In the genomic region with DNA sequence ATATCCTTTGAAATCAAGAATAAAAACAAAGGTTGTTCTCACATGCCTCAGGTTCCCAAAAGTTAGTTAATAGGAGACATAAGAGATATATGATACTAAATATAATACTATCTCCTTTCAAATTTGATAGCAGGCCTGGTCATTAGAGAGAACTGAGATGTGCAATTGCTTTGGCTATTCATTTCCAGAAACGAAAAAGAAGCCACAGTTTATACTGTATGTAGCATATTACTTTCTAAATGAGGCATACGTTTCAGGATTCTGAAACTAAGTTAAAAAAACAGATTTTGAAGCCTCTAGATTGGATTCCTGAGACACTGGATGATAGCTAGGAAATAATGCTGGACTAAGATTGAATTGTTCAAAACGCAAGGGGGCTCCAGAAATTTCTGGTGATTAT, we compare ENCODE assay signal across 13 cellular contexts. TPM values are rescaled to one million over a fixed set of nuclear protein-coding genes. Genes with fewer than 3 reads are reported as not detected.
A peak's percentile ranks its signal among the peaks of the same experiment; 100 is the strongest.
DNase-seq lines count a peak whose midpoint lies in the region; ATAC-seq, FAIRE-seq and TF ChIP-seq lines count a peak whose summit lies in the region.
"Had no signal": no experiment of that assay in that cellular context is flagged by ENCODE, and none has a peak within 500 bp of the region (broad histone marks: within the 10 kb centered on the region; RNA-seq: fewer than 3 reads in every experiment).

No MANE protein-coding gene starts in this region.

- H3K27me3 ChIP-seq in CD8-positive, alpha-beta T cell (ENCODE audit: insufficient read depth, low read length): no peaks in the 10 kb centered on the region

- H3K27me3 Mint-ChIP-seq in activated CD8-positive, alpha-beta memory T cell treated with anti-CD3 and anti-CD28 coated beads, Interleukin-2, amount 10 ng/mL, durations not matched to agents 7 days and 5 days: peaks cover 22% of the 10 kb centered on the region
- H3K27me3 Mint-ChIP-seq in CD8-positive, alpha-beta T cell (ENCODE audit: low read depth): no peaks in the 10 kb centered on the region

- POLR2A ChIA-PET in CD8-positive, alpha-beta T cell (lab: Charles Lee): no interaction called here

- CTCF ChIA-PET in activated CD8-positive, alpha-beta memory T cell treated with anti-CD3 and anti-CD28 coated beads, Interleukin-2, amount 10 ng/mL, durations not matched to agents 7 days and 5 days (lab: Charles Lee): no interaction called here
- CTCF ChIA-PET in CD8-positive, alpha-beta T cell (lab: Charles Lee): no interaction called here

- peak; percentile 53 for ATAC-seq in activated CD8-positive, alpha-beta memory T cell treated with anti-CD3 and anti-CD28 coated beads, Interleukin-2, amount 10 ng/mL, durations not matched to agents 7 days and 5 days
- ATAC-seq in HG02571 (IDR thresholded peaks at IDR 0.05; ENCODE audit: unreplicated experiment) (peak; percentile 78), HG03342 (IDR thresholded peaks at IDR 0.05; ENCODE audit: unreplicated experiment) (peak; percentile 77)
- no peak for ATAC-seq in CD8-positive, alpha-beta T cell

- no peak for DNase-seq in activated CD8-positive, alpha-beta memory T cell treated with anti-CD3 and anti-CD28 coated beads, Interleukin-2, amount 10 ng/mL, durations not matched to agents 7 days and 5 days
- no peak for DNase-seq in activated CD8-positive, alpha-beta memory T cell treated with anti-CD3 and anti-CD28 coated beads for 24 hours
- DNase-seq in activated gamma-delta T cell (lab: John Stamatoyannopoulos, UW) (no peak), D721Med (ENCODE audit: insufficient read length, low spot score) (no peak), NCI-H82 (lab: John Stamatoyannopoulos, UW) (no peak)
- DNase-seq in CD8-positive, alpha-beta T cell: no peak
- DNase-seq: anterior cingulate cortex, DMS79, H9 had no signal

- no peak overlapping the region for H3K4me3 ChIP-seq in CD8-positive, alpha-beta T cell (ENCODE audit: low read depth, low read length)

- intact Hi-C loops in CD8-positive, alpha-beta T cell (cut with DNase I, micrococcal nuclease): no loop called here

- no peaks in the 10 kb centered on the region for H3K36me3 ChIP-seq in CD8-positive, alpha-beta T cell (ENCODE audit: insufficient read depth, low read length)

- no peak overlapping the region for H3K27ac Mint-ChIP-seq in activated CD8-positive, alpha-beta memory T cell treated with anti-CD3 and anti-CD28 coated beads, Interleukin-2, amount 10 ng/mL, durations not matched to agents 7 days and 5 days
- no peak overlapping the region for H3K27ac Mint-ChIP-seq in CD8-positive, alpha-beta T cell
- H3K27ac Mint-ChIP-seq: H9 had no signal

- H3K4me3 Mint-ChIP-seq in activated CD8-positive, alpha-beta memory T cell treated with anti-CD3 and anti-CD28 coated beads, Interleukin-2, amount 10 ng/mL, durations not matched to agents 7 days and 5 days: no peak overlapping the region
- H3K4me3 Mint-ChIP-seq in CD8-positive, alpha-beta T cell: no peak overlapping the region
- H3K4me3 Mint-ChIP-seq: H9 had no signal

- H3K4me1 ChIP-seq in CD8-positive, alpha-beta T cell (ENCODE audit: insufficient read depth, low read length): no peaks in the 10 kb centered on the region

- no peak overlapping the region for H3K27ac ChIP-seq in CD8-positive, alpha-beta T cell (ENCODE audit: low read depth, low read length)
- H3K27ac ChIP-seq: 22Rv1 had no signal

- no peaks in the 10 kb centered on the region for H3K36me3 Mint-ChIP-seq in activated CD8-positive, alpha-beta memory T cell treated with anti-CD3 and anti-CD28 coated beads, Interleukin-2, amount 10 ng/mL, durations not matched to agents 7 days and 5 days
- no peaks in the 10 kb centered on the region for H3K36me3 Mint-ChIP-seq in CD8-positive, alpha-beta T cell

- no peak for TF ChIP-seq CTCF in D721Med (IDR thresholded peaks at IDR 0.05; ENCODE audit: insufficient read depth, missing control alignments)
- TF ChIP-seq CTCF in CD8-positive, alpha-beta T cell (IDR thresholded peaks at IDR 0.05): no peak

- no peaks in the 10 kb centered on the region for H3K9me3 ChIP-seq in CD8-positive, alpha-beta T cell (ENCODE audit: low read length)

- no peaks in the 10 kb centered on the region for H3K9me3 Mint-ChIP-seq in activated CD8-positive, alpha-beta memory T cell treated with anti-CD3 and anti-CD28 coated beads, Interleukin-2, amount 10 ng/mL, durations not matched to agents 7 days and 5 days (ENCODE audit: low read depth)
- H3K9me3 Mint-ChIP-seq in CD8-positive, alpha-beta T cell: no peaks in the 10 kb centered on the region
- H3K9me3 Mint-ChIP-seq: H9 had no signal

- FAIRE-seq in D721Med (lab: Jason Lieb, UNC): no peak

- H3K4me1 Mint-ChIP-seq in activated CD8-positive, alpha-beta memory T cell treated with anti-CD3 and anti-CD28 coated beads, Interleukin-2, amount 10 ng/mL, durations not matched to agents 7 days and 5 days: peaks cover 2% of the 10 kb centered on the region
- H3K4me1 Mint-ChIP-seq in CD8-positive, alpha-beta T cell (ENCODE audit: low read depth): no peaks in the 10 kb centered on the region

RNA-seq across cellular contexts. Expression of gene PPP1R1C, which starts 7.1 kb away (rescaled TPM):
- total RNA-seq in activated CD8-positive, alpha-beta memory T cell treated with anti-CD3 and anti-CD28 coated beads, Interleukin-2, amount 10 ng/mL, durations not matched to agents 7 days and 5 days: not detected
- total RNA-seq in CD8-positive, alpha-beta T cell: not detected
- total RNA-seq: mononuclear cell had no signal
